ENCODE assay signal across 26 cellular contexts in the genomic region with DNA sequence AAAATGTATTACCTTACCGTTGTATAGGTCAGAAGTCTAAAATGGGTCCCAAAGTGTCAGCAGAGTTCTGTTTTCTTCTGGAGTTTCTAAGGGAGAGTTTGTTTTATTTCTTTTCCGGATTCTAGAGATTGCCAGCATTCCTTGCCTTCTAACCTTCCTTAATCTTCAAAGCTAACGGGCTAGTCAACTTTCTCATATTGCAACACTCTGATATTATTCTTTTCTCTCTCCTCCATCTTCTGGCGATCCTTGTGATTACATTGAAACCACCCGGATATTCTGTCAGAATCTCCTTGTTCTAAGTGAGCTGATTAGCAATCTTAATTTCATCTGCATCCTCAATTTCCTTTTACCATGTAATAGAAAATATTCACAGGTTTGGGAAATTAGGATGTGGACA. TPM values are rescaled to one million over a fixed set of nuclear protein-coding genes. Genes with fewer than 3 reads are reported as not detected.
"Had no signal": no experiment of that assay in that cellular context is flagged by ENCODE, and none has a peak within 500 bp of the region (broad histone marks: within the 10 kb centered on the region; RNA-seq: fewer than 3 reads in every experiment).

No MANE protein-coding gene starts in this region.

- H3K4me1 ChIP-seq: ascending aorta, colonic mucosa, gastroesophageal sphincter had no signal

- H3K27me3 Mint-ChIP-seq: activated CD4-positive, alpha-beta T cell treated with anti-CD3 and anti-CD28 coated beads, Interleukin-2, amount 10 ng/mL, durations not matched to agents 7 days and 5 days had no signal

- H3K27ac Mint-ChIP-seq: activated CD4-positive, alpha-beta T cell treated with anti-CD3 and anti-CD28 coated beads, Interleukin-2, amount 10 ng/mL, durations not matched to agents 7 days and 5 days; activated CD8-positive, alpha-beta T cell treated with anti-CD3 and anti-CD28 coated beads, Interleukin-2, amount 10 ng/mL, durations not matched to agents 7 days and 5 days; activated naive CD4-positive, alpha-beta T cell treated with anti-CD3 and anti-CD28 coated beads, Interleukin-2, amount 50 U/mL, for 24 hours; effector memory CD8-positive, alpha-beta T cell; naive thymus-derived CD4-positive, alpha-beta T cell; T-cell had no signal

- H3K9me3 Mint-ChIP-seq: activated CD4-positive, alpha-beta T cell treated with anti-CD3 and anti-CD28 coated beads, Interleukin-2, amount 10 ng/mL, durations not matched to agents 7 days and 5 days; activated naive CD4-positive, alpha-beta T cell treated with anti-CD3 and anti-CD28 coated beads, Interleukin-2, amount 50 U/mL, for 24 hours; effector memory CD8-positive, alpha-beta T cell; neural crest cell had no signal

- ATAC-seq: activated CD8-positive, alpha-beta T cell treated with anti-CD3 and anti-CD28 coated beads, Interleukin-2, amount 10 ng/mL, durations not matched to agents 7 days and 5 days; effector memory CD8-positive, alpha-beta T cell; esophagus mucosa; gastroesophageal sphincter; left colon; naive thymus-derived CD4-positive, alpha-beta T cell; T-cell had no signal

- H3K36me3 Mint-ChIP-seq: activated naive CD4-positive, alpha-beta T cell treated with anti-CD3 and anti-CD28 coated beads, Interleukin-2, amount 50 U/mL, for 24 hours; T-cell had no signal

- H3K36me3 ChIP-seq: ascending aorta, colonic mucosa, gastroesophageal sphincter, WERI-Rb-1 had no signal

- H3K4me3 Mint-ChIP-seq: activated CD4-positive, alpha-beta T cell treated with anti-CD3 and anti-CD28 coated beads, Interleukin-2, amount 10 ng/mL, durations not matched to agents 7 days and 5 days; activated CD8-positive, alpha-beta T cell treated with anti-CD3 and anti-CD28 coated beads, Interleukin-2, amount 10 ng/mL, durations not matched to agents 7 days and 5 days; activated naive CD4-positive, alpha-beta T cell treated with anti-CD3 and anti-CD28 coated beads, Interleukin-2, amount 50 U/mL, for 24 hours; central memory CD8-positive, alpha-beta T cell; effector memory CD8-positive, alpha-beta T cell; naive thymus-derived CD4-positive, alpha-beta T cell; neural crest cell; T-cell had no signal

- H3K9me3 ChIP-seq: ascending aorta, colonic mucosa had no signal

- H3K4me1 Mint-ChIP-seq: activated CD4-positive, alpha-beta T cell treated with anti-CD3 and anti-CD28 coated beads, Interleukin-2, amount 10 ng/mL, durations not matched to agents 7 days and 5 days; activated naive CD4-positive, alpha-beta T cell treated with anti-CD3 and anti-CD28 coated beads, Interleukin-2, amount 50 U/mL, for 24 hours; central memory CD8-positive, alpha-beta T cell; naive thymus-derived CD4-positive, alpha-beta T cell; neural crest cell; T-cell had no signal

- DNase-seq: activated CD4-positive, alpha-beta T cell treated with anti-CD3 and anti-CD28 coated beads, Interleukin-2, amount 10 ng/mL, durations not matched to agents 7 days and 5 days; activated CD4-positive, CD25-positive, alpha-beta regulatory T cell treated with anti-CD3 and anti-CD28 coated beads, Interleukin-2, amount 50 U/mL, for 72 hours; activated CD8-positive, alpha-beta T cell treated with anti-CD3 and anti-CD28 coated beads, Interleukin-2, amount 10 ng/mL, durations not matched to agents 7 days and 5 days; activated gamma-delta T cell treated with Interleukin-2 at 50 U/mL for 16 hours; activated T-cell treated with anti-CD3 and anti-CD28 coated beads, Interleukin-2, amount 50 U/mL, for 1 hour; colonic mucosa; dorsolateral prefrontal cortex; effector memory CD8-positive, alpha-beta T cell; head of caudate nucleus; islet precursor cell; left colon; mesenchymal stem cell; naive thymus-derived CD4-positive, alpha-beta T cell; posterior cingulate gyrus; stimulated activated CD4-positive, alpha-beta T cell treated with anti-CD3 and anti-CD28 coated beads, Interleukin-4, amount 100 ng/mL, for 24 hours; stimulated activated naive CD4-positive, alpha-beta T cell treated with Interleukin-2 at 50 U/mL for 16 hours; T-cell; WERI-Rb-1 had no signal

- FAIRE-seq: endothelial cell of umbilical vein had no signal

- H3K4me3 ChIP-seq: ascending aorta, colonic mucosa, dorsolateral prefrontal cortex, gastroesophageal sphincter had no signal

- H3K27ac ChIP-seq: ascending aorta, colonic mucosa, dorsolateral prefrontal cortex, gastroesophageal sphincter, WERI-Rb-1 had no signal

- H3K27me3 ChIP-seq: ascending aorta, colonic mucosa, gastroesophageal sphincter had no signal

RNA-seq across cellular contexts. Expression of gene AADACL2, which starts 36.2 kb away (rescaled TPM):
- total RNA-seq: activated CD4-positive, alpha-beta T cell treated with anti-CD3 and anti-CD28 coated beads, Interleukin-2, amount 10 ng/mL, durations not matched to agents 7 days and 5 days; activated CD8-positive, alpha-beta T cell treated with anti-CD3 and anti-CD28 coated beads, Interleukin-2, amount 10 ng/mL, durations not matched to agents 7 days and 5 days; ascending aorta; colonic mucosa; dorsolateral prefrontal cortex; endothelial cell of umbilical vein; esophagus mucosa; naive thymus-derived CD4-positive, alpha-beta T cell; neural crest cell; T-cell; ureter had no signal
- polyA plus RNA-seq: endothelial cell of umbilical vein; naive thymus-derived CD4-positive, alpha-beta T cell had no signal
